In genomic region chr22:43798492-43798891, GRCh38 we compare ENCODE assay signal across 20 cellular contexts. TPM values are rescaled to one million over a fixed set of nuclear protein-coding genes. Genes with fewer than 3 reads are reported as not detected.
DNase-seq lines count a peak whose midpoint lies in the region; ATAC-seq, FAIRE-seq and TF ChIP-seq lines count a peak whose summit lies in the region.
"Had no signal": no experiment of that assay in that cellular context is flagged by ENCODE, and none has a peak within 500 bp of the region (broad histone marks: within the 10 kb centered on the region; RNA-seq: fewer than 3 reads in every experiment).

No MANE protein-coding gene starts in this region.

- no peak for FAIRE-seq in HTR-8/SVneo (lab: Jason Lieb, UNC)
- FAIRE-seq: D721Med, H1 had no signal

- peaks cover 7% of the 10 kb centered on the region for H3K4me1 Mint-ChIP-seq in activated B cell treated with CpG ODN at 0.5 μM for 24 hours
- no peaks in the 10 kb centered on the region for H3K4me1 Mint-ChIP-seq in stimulated activated naive CD8-positive, alpha-beta T cell treated with anti-CD3 and anti-CD28 coated beads, Interleukin-15, amount 100 ng/mL, for 72 hours

- intact Hi-C loops in activated B cell treated with CpG ODN at 0.5 μM for 24 hours (cut with micrococcal nuclease), result no loop called here

- DNase-seq in ACHN, result peak; percentile 76
- no peak for DNase-seq in activated B cell treated with CpG ODN at 0.5 μM for 24 hours
- no peak for DNase-seq in NCI-H2171 (lab: John Stamatoyannopoulos, UW)
- DNase-seq in hypothalamus (lab: John Stamatoyannopoulos, UW), result no peak
- DNase-seq in HTR-8/SVneo (ENCODE audit: insufficient read length, low spot score), result no peak
- DNase-seq in stimulated activated naive CD8-positive, alpha-beta T cell treated with anti-CD3 and anti-CD28 coated beads, Interleukin-15, amount 100 ng/mL, for 72 hours, result no peak
- DNase-seq: activated CD4-positive, alpha-beta T cell treated with anti-CD3 and anti-CD28 coated beads, Interleukin-2, amount 50 U/mL, for 48 hours; amniotic stem cell; midbrain; NCI-H2029; NCI-H774; nucleus accumbens; T-helper 9 cell; uterus had no signal

- CTCF ChIA-PET in activated B cell treated with CpG ODN at 0.5 μM for 24 hours (lab: Charles Lee), result no interaction called here

- H3K36me3 Mint-ChIP-seq in activated B cell treated with CpG ODN at 0.5 μM for 24 hours (ENCODE audit: low read depth), result no peaks in the 10 kb centered on the region

- POLR2A ChIA-PET in activated B cell treated with CpG ODN at 0.5 μM for 24 hours (lab: Charles Lee), result no interaction called here

- ATAC-seq in GM18867 (IDR thresholded peaks at IDR 0.05; ENCODE audit: unreplicated experiment), result peak; percentile 41
- ATAC-seq in HG02759 (IDR thresholded peaks at IDR 0.05; ENCODE audit: unreplicated experiment), result peak; percentile 55
- ATAC-seq in activated B cell treated with CpG ODN at 0.5 μM for 24 hours (ENCODE audit: low read depth), result peak; percentile 61
- no peak for ATAC-seq in stimulated activated naive CD8-positive, alpha-beta T cell treated with anti-CD3 and anti-CD28 coated beads, Interleukin-15, amount 100 ng/mL, for 72 hours

- in situ Hi-C loops in ACHN (cut with HindIII; ENCODE audit: low pct_ligation_motif_present, low pct_unique_long_range_greater_than_20kb, low sequenced_read_pairs), result no loop called here

- peaks cover 14% of the 10 kb centered on the region for H3K9me3 Mint-ChIP-seq in activated B cell treated with CpG ODN at 0.5 μM for 24 hours
- peaks cover 8 to 24% of the 10 kb centered on the region in 2 donors for H3K9me3 Mint-ChIP-seq in stimulated activated naive CD8-positive, alpha-beta T cell treated with anti-CD3 and anti-CD28 coated beads, Interleukin-15, amount 100 ng/mL, for 72 hours

- H3K4me3 Mint-ChIP-seq in activated B cell treated with CpG ODN at 0.5 μM for 24 hours, result no peak overlapping the region
- no peak overlapping the region for H3K4me3 Mint-ChIP-seq in stimulated activated naive CD8-positive, alpha-beta T cell treated with anti-CD3 and anti-CD28 coated beads, Interleukin-15, amount 100 ng/mL, for 72 hours
- H3K4me3 Mint-ChIP-seq: activated T-helper 1 cell treated with anti-CD3 and anti-CD28 coated beads, Interleukin-12 subunit alpha, Interleukin-12 subunit beta, Interleukin-2, Interleukin-4 antibody, amounts not matched to agents 30 ng/mL and 10 ng/mL and 1 ng/mL, durations not matched to agents 14 hours and 24 hours and 36 hours; stimulated activated naive CD8-positive, alpha-beta T cell treated with anti-CD3 and anti-CD28 coated beads, Interleukin-15, Interleukin-2, amounts not matched to agents 100 ng/mL and 50 ng/mL, for 24 hours had no signal

- H3K27me3 Mint-ChIP-seq in activated B cell treated with CpG ODN at 0.5 μM for 24 hours, result peaks cover 28% of the 10 kb centered on the region
- peaks cover 29% of the 10 kb centered on the region for H3K27me3 Mint-ChIP-seq in stimulated activated naive CD8-positive, alpha-beta T cell treated with anti-CD3 and anti-CD28 coated beads, Interleukin-15, amount 100 ng/mL, for 72 hours

- TF ChIP-seq CTCF in activated B cell treated with CpG ODN at 0.5 μM for 24 hours (IDR thresholded peaks at IDR 0.05), result no peak

- no peak overlapping the region for H3K27ac Mint-ChIP-seq in activated B cell treated with CpG ODN at 0.5 μM for 24 hours
- no peak overlapping the region for H3K27ac Mint-ChIP-seq in stimulated activated naive CD8-positive, alpha-beta T cell treated with anti-CD3 and anti-CD28 coated beads, Interleukin-15, amount 100 ng/mL, for 72 hours
- H3K27ac Mint-ChIP-seq: activated T-helper 1 cell treated with anti-CD3 and anti-CD28 coated beads, Interleukin-12 subunit alpha, Interleukin-12 subunit beta, Interleukin-2, Interleukin-4 antibody, amounts not matched to agents 30 ng/mL and 10 ng/mL and 1 ng/mL, durations not matched to agents 14 hours and 24 hours and 36 hours; stimulated activated naive CD8-positive, alpha-beta T cell treated with anti-CD3 and anti-CD28 coated beads, Interleukin-15, Interleukin-2, amounts not matched to agents 100 ng/mL and 50 ng/mL, for 24 hours had no signal

RNA-seq across cellular contexts. Expression of gene EFCAB6, which starts 13.6 kb away (rescaled TPM):
- total RNA-seq in activated B cell treated with CpG ODN at 0.5 μM for 24 hours, result 0.46 TPM in 1 of 2 replicates, not detected in the other
- total RNA-seq: activated T-helper 1 cell treated with anti-CD3 and anti-CD28 coated beads, Interleukin-12 subunit alpha, Interleukin-12 subunit beta, Interleukin-2, Interleukin-4 antibody, amounts not matched to agents 30 ng/mL and 10 ng/mL and 1 ng/mL, durations not matched to agents 14 hours and 24 hours and 36 hours had no signal
